In the genomic region with DNA sequence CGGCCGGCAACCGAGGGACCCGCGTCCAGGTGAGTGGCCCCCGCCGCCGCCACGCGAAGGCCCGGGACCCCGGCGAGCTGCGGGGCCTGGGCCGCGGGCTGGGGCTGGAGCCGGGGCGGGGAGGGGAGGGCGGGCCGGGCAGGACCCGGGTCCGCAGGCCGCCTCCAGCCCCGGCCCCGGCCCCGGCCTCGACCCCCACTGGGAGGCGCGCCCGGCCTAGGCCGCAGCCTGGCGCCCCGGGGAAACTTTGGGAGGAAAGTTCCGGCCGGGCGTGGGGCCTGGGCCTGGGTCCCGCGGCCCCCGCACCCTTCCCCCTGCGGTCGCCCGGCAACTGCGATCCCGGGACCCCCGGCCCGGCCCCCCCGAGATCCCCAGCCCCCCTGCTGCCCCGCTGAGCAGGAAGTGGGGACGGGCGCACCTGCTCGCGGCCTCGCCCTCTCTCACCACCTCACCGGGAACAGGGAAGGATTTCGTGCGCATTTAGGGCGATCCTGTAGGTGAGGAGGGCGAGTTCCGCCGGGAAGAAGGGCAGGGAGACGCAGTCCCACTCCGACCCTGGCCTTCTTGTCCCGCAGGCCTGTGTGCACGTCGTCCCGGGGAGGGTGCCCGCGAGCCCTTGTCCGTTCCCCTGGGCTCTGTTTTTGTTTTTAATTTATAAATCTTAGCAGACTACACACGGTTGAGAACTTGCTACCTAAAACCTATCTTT, we compare ENCODE assay signal across 8 cellular contexts. TPM values are rescaled to one million over a fixed set of nuclear protein-coding genes. Genes with fewer than 3 reads are reported as not detected.
DNase-seq lines count a peak whose midpoint lies in the region; ATAC-seq and TF ChIP-seq lines count a peak whose summit lies in the region.

No MANE protein-coding gene starts in this region.

- TF ChIP-seq CTCF in CD14-positive monocyte (IDR thresholded peaks at IDR 0.05) (no peak), IMR-90 (conservative IDR thresholded peaks at IDR 0.05; ENCODE audit: low read depth, low read length) (no peak), astrocyte of the cerebellum (IDR thresholded peaks at IDR 0.05; ENCODE audit: low read depth, low read length, missing control alignments) (no peak), transverse colon (IDR thresholded peaks at IDR 0.05) (no peak)

- peak overlapping the region; percentile 94 for H2AFZ ChIP-seq in IMR-90 (replicated peaks; ENCODE audit: low read length, poor library complexity)

- H3K9me1 ChIP-seq in IMR-90 (ENCODE audit: insufficient read depth, low read length), result no peaks in the 10 kb centered on the region

- H3K9me3 Mint-ChIP-seq in CD14-positive monocyte, result peaks cover 1 to 4% (median 2%) of the 10 kb centered on the region in 7 donors

- peaks cover 15 to 44% of the 10 kb centered on the region in 2 experiments for H3K79me1 ChIP-seq in IMR-90 (ENCODE audit: low read depth in 1 of 2, low read length in 2 of 2)

- H4K20me1 ChIP-seq in IMR-90 (ENCODE audit: insufficient read depth, low read length), result peaks cover 41% of the 10 kb centered on the region

- ATAC-seq in GM19455 (IDR thresholded peaks at IDR 0.05; ENCODE audit: unreplicated experiment) (peak; percentile 14), IMR-90 (ENCODE audit: low read depth) (peak; percentile 24), left colon (peak; percentile 44)

- H2AK9ac ChIP-seq in IMR-90 (replicated peaks; ENCODE audit: low read depth, low read length, poor library complexity), result peak overlapping the region; percentile 93

- peaks cover 14% of the 10 kb centered on the region; the same call in 1 of the 2 replicates for H3K36me3 ChIP-seq in IMR-90 (ENCODE audit: control insufficient read depth, insufficient read depth, low read length)
- no peaks in the 10 kb centered on the region for H3K36me3 ChIP-seq in transverse colon

- H3K18ac ChIP-seq in IMR-90 (ENCODE audit: low read depth, low read length), result peak overlapping the region; percentile 76; the same call in 1 of the 2 replicates

- H3K14ac ChIP-seq in IMR-90 (replicated peaks; ENCODE audit: low read depth, low read length), result peak overlapping the region; percentile 87; the same call in 1 of the 2 replicates

- peak overlapping the region; percentile 71 to 89 (median 83) for H3K27ac Mint-ChIP-seq in CD14-positive monocyte

- H2BK120ac ChIP-seq in IMR-90 (ENCODE audit: low read depth, low read length), result no peak overlapping the region

- peak overlapping the region; percentile 93 for H3K4ac ChIP-seq in IMR-90 (ENCODE audit: low read depth, low read length)

- peaks cover 34% of the 10 kb centered on the region for H3K4me1 Mint-ChIP-seq in CD14-positive monocyte

- H2BK15ac ChIP-seq in IMR-90 (ENCODE audit: low read depth, low read length), result no peak overlapping the region

- H3K27me3 ChIP-seq in IMR-90 (ENCODE audit: control insufficient read depth, insufficient read depth, low read length), result peaks cover 10% of the 10 kb centered on the region
- no peaks in the 10 kb centered on the region for H3K27me3 ChIP-seq in transverse colon

- H3K27ac ChIP-seq in IMR-90 (ENCODE audit: insufficient read depth, low read length) (peak overlapping the region; percentile 77), transverse colon (peak overlapping the region; percentile 87 to 98 (median 94))

- TF ChIP-seq POLR2A in IMR-90 (IDR thresholded peaks at IDR 0.05; ENCODE audit: low read depth, low read length), result peak; percentile 9; the same call in 1 of the 2 replicates
- peak; percentile 49 for TF ChIP-seq POLR2A in transverse colon (IDR thresholded peaks at IDR 0.05)

- CTCF ChIA-PET in IMR-90 (lab: Yijun Ruan, JAX), result no interaction called here

- H4K8ac ChIP-seq in IMR-90 (ENCODE audit: low read depth in 2 of 2, low read length in 2 of 2), result peak overlapping the region; percentile 31 to 87; a peak in 3 of 4 replicates

- peak overlapping the region; percentile 83 for H2AK5ac ChIP-seq in IMR-90 (ENCODE audit: low read depth, low read length)

- peak overlapping the region; percentile 95 for H3K23ac ChIP-seq in IMR-90 (ENCODE audit: low read depth, low read length)

- peak overlapping the region; percentile 93 for H4K5ac ChIP-seq in IMR-90 (ENCODE audit: low read depth, low read length)

- no peak for TF ChIP-seq EP300 in transverse colon (IDR thresholded peaks at IDR 0.05; ENCODE audit: low read depth)

- in situ Hi-C loops in IMR-90 (cut with MboI; ENCODE audit: low sequenced_read_pairs), result no loop called here
- in situ Hi-C loops in astrocyte of the cerebellum (cut with HindIII; ENCODE audit: low sequenced_read_pairs), result no loop called here
- in situ Hi-C loops in transverse colon (cut with MboI; ENCODE audit: low pct_ligation_motif_present in 1 of 4, low pct_unique_long_range_greater_than_20kb in 1 of 4, low sequenced_read_pairs in 3 of 4), result no loop called here

- POLR2A ChIA-PET in IMR-90 (lab: Charles Lee; ENCODE audit: unreplicated experiment), result no interaction called here

- peak overlapping the region; percentile 49; the same call in 1 of the 2 replicates for H4K91ac ChIP-seq in IMR-90 (ENCODE audit: insufficient read depth, low read depth, low read length)

- no TSS peak for BruUV-seq in IMR-90 (replicated peaks; lab: Mats Ljungman, UMichigan)

- peaks cover 1 to 5% (median 2%) of the 10 kb centered on the region in 3 donors for H3K27me3 Mint-ChIP-seq in CD14-positive monocyte (ENCODE audit: low read depth in 3 of 3)

- 0% methylated on average over 9 of the region's 70 CpGs; no CpG with 5 or more reads in 1 of the 2 experiments for WGBS in IMR-90 (ENCODE audit: extremely low coverage in 2 of 2, insufficient read length in 1 of 2), 2 experiments
- 1% methylated on average over 50 of the region's 70 CpGs; no CpG with 5 or more reads in 1 of the 2 donors for WGBS in transverse colon (ENCODE audit: low coverage in 1 of 2), 2 donors

- H2BK5ac ChIP-seq in IMR-90 (ENCODE audit: low read depth, low read length, poor library complexity, severe bottlenecking), result peak overlapping the region; percentile 14

- H3K4me1 ChIP-seq in IMR-90 (ENCODE audit: control insufficient read depth, insufficient read depth, low read length), result peaks cover 4% of the 10 kb centered on the region
- H3K4me1 ChIP-seq in transverse colon, result peaks cover 20 to 44% (median 31%) of the 10 kb centered on the region in 4 donors

- H3K36me3 Mint-ChIP-seq in CD14-positive monocyte, result peaks cover 18 to 28% of the 10 kb centered on the region in 2 donors

- TF ChIP-seq RAD21 in IMR-90 (IDR thresholded peaks at IDR 0.05; ENCODE audit: low read length), result no peak

- H3K4me3 Mint-ChIP-seq in CD14-positive monocyte, result peak overlapping the region; percentile 82 to 91

- H2BK20ac ChIP-seq in IMR-90 (ENCODE audit: low read depth, low read length), result no peak overlapping the region

- H3K4me2 ChIP-seq in IMR-90 (ENCODE audit: low read depth, low read length), result peak overlapping the region; percentile 98

- intact Hi-C loops in CD14-positive monocyte (cut with micrococcal nuclease), result loop anchor here (5.0 to 10.0 kb wide), 7 partner anchors 51 to 699 kb away; a partner anchor contains a TSS
- intact Hi-C loops in IMR-90 (cut with micrococcal nuclease), result no loop called here
- intact Hi-C loops in left colon (cut with DNase I, micrococcal nuclease), result no loop called here
- intact Hi-C loops in transverse colon (cut with DNase I; ENCODE audit: low total_unique reads), result loop anchor here (10.0 kb wide), 1 partner anchor 54 kb away; a partner anchor contains a TSS

- peak overlapping the region; percentile 94 for H3K9ac ChIP-seq in IMR-90 (ENCODE audit: low read depth, low read length)

- H3K9me3 ChIP-seq in IMR-90 (ENCODE audit: control insufficient read depth, insufficient read depth, low read length) (peaks cover 3% of the 10 kb centered on the region), transverse colon (no peaks in the 10 kb centered on the region)

- DNase-seq in CD14-positive monocyte (ENCODE audit: low spot score) (no peak), IMR-90 (no peak), astrocyte of the cerebellum (ENCODE audit: low read depth) (no peak), left colon (peak; percentile 63), transverse colon (peak; percentile 55), NCI-H446 treated with DMSO at 0.1 percent for 48 hours (lab: John Stamatoyannopoulos, UW) (no peak), NCI-H2227 treated with DMSO at 0.1 percent for 48 hours (lab: John Stamatoyannopoulos, UW) (no peak)

- peak overlapping the region; percentile 35; the same call in 1 of the 2 replicates for H3K56ac ChIP-seq in IMR-90 (ENCODE audit: extremely low read depth, insufficient read depth, low read length)

- dilution Hi-C loops in IMR-90 (cut with HindIII; ENCODE audit: low sequenced_read_pairs, unreplicated experiment), result no loop called here

- H3K4me3 ChIP-seq in IMR-90 (ENCODE audit: insufficient read depth, low read depth, low read length), result peak overlapping the region; percentile 99
- H3K4me3 ChIP-seq in astrocyte of the cerebellum (ENCODE audit: low read depth, low read length), result peak overlapping the region; percentile 64
- H3K4me3 ChIP-seq in transverse colon, result peak overlapping the region; percentile 88 to 98 (median 93)

TF ChIP-seq in IMR-90, 13 proteins besides CTCF, POLR2A, EP300 and RAD21:
- TF ChIP-seq CEBPB (IDR thresholded peaks at IDR 0.05; ENCODE audit: low read depth, low read length), result no peak

RNA-seq across cellular contexts. Expression of a gene that starts 0.4 kb away (rescaled TPM):
- 10 to 100 TPM; 12.9 to 17.9 TPM for polyA plus RNA-seq in CD14-positive monocyte
- total RNA-seq in IMR-90 (2012; rRNA removed), result 27.6 and 28.6 TPM in 2 replicates
- polyA plus RNA-seq in IMR-90 (2012; rRNA removed), result 17.7 and 19.3 TPM in 2 replicates
- 13.1 and 15.2 TPM in 2 replicates for polyA plus RNA-seq in IMR-90 (2012; cell fraction: cytosol; rRNA removed)
- 36.2 and 68.6 TPM in 2 replicates for polyA plus RNA-seq in IMR-90 (2012; cell fraction: nucleus; rRNA removed; ENCODE audit: low replicate concordance)
- total RNA-seq in left colon, result 10 to 100 TPM; 91.6 to 99.5 TPM
- 100 to 1,000 TPM in 1 of 4 donors, 10 to 100 TPM in 3; 36.2 to 101 (median 73.3) TPM for total RNA-seq in transverse colon

RNA-seq across cellular contexts. Expression of a gene that starts 18.6 kb away (rescaled TPM):
- not detected for polyA plus RNA-seq in CD14-positive monocyte
- total RNA-seq in IMR-90 (2012; rRNA removed), result not detected in 2 replicates
- polyA plus RNA-seq in IMR-90 (2012; rRNA removed), result not detected in 2 replicates
- not detected in 2 replicates for polyA plus RNA-seq in IMR-90 (2012; cell fraction: cytosol; rRNA removed)
- not detected in 2 replicates for polyA plus RNA-seq in IMR-90 (2012; cell fraction: nucleus; rRNA removed; ENCODE audit: low replicate concordance)
- not detected for total RNA-seq in left colon
- not detected for total RNA-seq in transverse colon

RNA-seq across cellular contexts. Expression of a gene that starts 55.9 kb away (rescaled TPM):
- polyA plus RNA-seq in CD14-positive monocyte (10 to 100 TPM; 10.8 to 14.9 TPM), IMR-90 (2012; rRNA removed) (23.9 and 25.2 TPM in 2 replicates)
- total RNA-seq in IMR-90 (2012; rRNA removed) (11.5 and 12.2 TPM in 2 replicates), left colon (10 to 100 TPM; 26.3 to 34.3 TPM), transverse colon (10 to 100 TPM in 3 of 4 donors, 1 to 10 TPM in 1; 9.8 to 58.0 (median 23.1) TPM)
- 21.7 and 23.7 TPM in 2 replicates for polyA plus RNA-seq in IMR-90 (2012; cell fraction: cytosol; rRNA removed)
- polyA plus RNA-seq in IMR-90 (2012; cell fraction: nucleus; rRNA removed; ENCODE audit: low replicate concordance), result 52.1 and 66.5 TPM in 2 replicates

Comparison
In these comparisons a context has a peak if more than half of its experiments do, and no peak if none do; other contexts are left out.
1. DNase-seq: peak in left colon (2 of 2) and transverse colon (single experiment); none in CD14-positive monocyte (single experiment), IMR-90 (single experiment), astrocyte of the cerebellum (single experiment), NCI-H446 treated with DMSO at 0.1 percent for 48 hours (single experiment) and NCI-H2227 treated with DMSO at 0.1 percent for 48 hours (single experiment).
2. intact Hi-C loops: an anchor here in CD14-positive monocyte (5.0 to 10.0 kb wide) and transverse colon (10.0 kb wide); none called in IMR-90 and left colon.
3. Peak in every context shown above with its lines, with median percentiles within 50 percentile points of each other: ATAC-seq and H3K4me3 ChIP-seq.